Comparison of ENCODE assay signal across 17 cellular contexts in genomic region chr10:52703451-52703850, GRCh38.
DNase-seq lines count a peak whose midpoint lies in the region; ATAC-seq, FAIRE-seq and TF ChIP-seq lines count a peak whose summit lies in the region.
"Had no signal": no experiment of that assay in that cellular context is flagged by ENCODE, and none has a peak within 500 bp of the region (broad histone marks: within the 10 kb centered on the region; RNA-seq: fewer than 3 reads in every experiment).

No MANE protein-coding gene starts in this region.

- H3K9me3 Mint-ChIP-seq in HFFc6: no peaks in the 10 kb centered on the region

- TF ChIP-seq CTCF in HFFc6 (IDR thresholded peaks at IDR 0.05) (no peak), endothelial cell of umbilical vein (IDR thresholded peaks at IDR 0.05; ENCODE audit: extremely low read depth in 1 of 2, insufficient read depth in 1 of 2, low read depth in 1 of 2, low read length in 2 of 2) (no peak)

- peak overlapping the region; percentile 88 for H2AFZ ChIP-seq in endothelial cell of umbilical vein (ENCODE audit: low read depth, low read length)

- H3K4me3 ChIP-seq in SK-N-MC (peak overlapping the region; percentile 45; the same call in 1 of the 2 replicates), endothelial cell of umbilical vein (replicated peaks in 1 of 3; ENCODE audit: insufficient read depth in 1 of 3, low read depth in 1 of 3, low read length in 3 of 3) (no peak overlapping the region)

- H3K36me3 Mint-ChIP-seq in HFFc6 (ENCODE audit: low read depth): no peaks in the 10 kb centered on the region

- TSS peak; percentile 37 for BruUV-seq in endothelial cell of umbilical vein (replicated peaks; lab: Mats Ljungman, UMichigan)

- ATAC-seq in HG03342 (IDR thresholded peaks at IDR 0.05; ENCODE audit: unreplicated experiment): no peak
- ATAC-seq: HCT116 had no signal

- peak overlapping the region; percentile 45 for H3K4me2 ChIP-seq in endothelial cell of umbilical vein (ENCODE audit: insufficient read depth, low read length)

- peaks cover 48% of the 10 kb centered on the region for H3K4me1 Mint-ChIP-seq in HFFc6 (ENCODE audit: low read depth)

- H3K27ac Mint-ChIP-seq in HFFc6: peak overlapping the region; percentile 71; the same call in 1 of the 2 replicates

- H3K27me3 Mint-ChIP-seq in HFFc6 (ENCODE audit: insufficient read depth): peaks cover 2% of the 10 kb centered on the region; the same call in 1 of the 2 replicates

- POLR2A ChIA-PET in endothelial cell of umbilical vein (lab: Charles Lee): no interaction called here

- H3K36me3 ChIP-seq in SK-N-MC (ENCODE audit: insufficient read depth, low read length) (no peaks in the 10 kb centered on the region), endothelial cell of umbilical vein (ENCODE audit: control insufficient read depth in 2 of 2, extremely low read depth in 1 of 2, insufficient read depth in 2 of 2, low read length in 2 of 2) (no peaks in the 10 kb centered on the region)

- H3K27ac ChIP-seq in SK-N-MC: no peak overlapping the region
- peak overlapping the region; percentile 52 for H3K27ac ChIP-seq in endothelial cell of umbilical vein (ENCODE audit: insufficient read depth, low read depth, low read length)

- no peaks in the 10 kb centered on the region for H4K20me1 ChIP-seq in endothelial cell of umbilical vein (replicated peaks; ENCODE audit: control insufficient read depth, extremely low read depth, insufficient read depth, low read length)

- H3K4me1 ChIP-seq in endothelial cell of umbilical vein (ENCODE audit: control insufficient read depth, extremely low read depth, insufficient read depth, low read length): peaks cover 14% of the 10 kb centered on the region

- CTCF ChIA-PET in endothelial cell of umbilical vein (lab: Charles Lee): no interaction called here

- DNase-seq in HFFc6: no peak
- DNase-seq in SK-N-MC (ENCODE audit: low read depth, low spot score): no peak
- no peak for DNase-seq in endothelial cell of umbilical vein (ENCODE audit: low read depth, low spot score)
- no peak for DNase-seq in urothelium cell line (ENCODE audit: low spot score)
- DNase-seq in NCI-H345 (lab: John Stamatoyannopoulos, UW): no peak
- no peak for DNase-seq in germinal center (ENCODE audit: low spot score)
- DNase-seq: C1 segment of cervical spinal cord, NCI-H146, NCI-H2227 treated with DMSO at 0.1 percent for 48 hours, NCI-H526, Right ventricle myocardium superior, SW 1271 had no signal

- peak overlapping the region; percentile 56 for H3K4me3 Mint-ChIP-seq in HFFc6

- intact Hi-C loops in endothelial cell of umbilical vein (cut with micrococcal nuclease): no loop called here

- FAIRE-seq in endothelial cell of umbilical vein (lab: Jason Lieb, UNC) (no peak), urothelium cell line (lab: Jason Lieb, UNC) (no peak)
- FAIRE-seq: G401.6, GM12891, GM19239 had no signal

- dilution Hi-C loops in endothelial cell of umbilical vein (cut with MboI; ENCODE audit: extremely low pct_ligation_motif_present, low sequenced_read_pairs): no loop called here

- H3K9me3 ChIP-seq in SK-N-MC (ENCODE audit: low read depth, low read length) (no peaks in the 10 kb centered on the region), endothelial cell of umbilical vein (replicated peaks; ENCODE audit: control insufficient read depth, insufficient read depth, low read length) (no peaks in the 10 kb centered on the region)

- no peaks in the 10 kb centered on the region for H3K9me1 ChIP-seq in endothelial cell of umbilical vein (replicated peaks; ENCODE audit: control insufficient read depth, extremely low read depth, insufficient read depth, low read length)

- H3K9ac ChIP-seq in SK-N-MC (ENCODE audit: insufficient read length) (no peak overlapping the region), endothelial cell of umbilical vein (replicated peaks; ENCODE audit: extremely low read depth, insufficient read depth, low read length) (peak overlapping the region; percentile 34)

- no peak for TF ChIP-seq POLR2A in endothelial cell of umbilical vein (IDR thresholded peaks at IDR 0.05; ENCODE audit: low read depth, low read length)

- no peaks in the 10 kb centered on the region for H3K27me3 ChIP-seq in endothelial cell of umbilical vein (ENCODE audit: control insufficient read depth in 2 of 2, insufficient read depth in 2 of 2, low read length in 2 of 2)

- no peaks in the 10 kb centered on the region for H3K79me2 ChIP-seq in endothelial cell of umbilical vein (ENCODE audit: control insufficient read depth, insufficient read depth, low read length)

TF ChIP-seq in endothelial cell of umbilical vein, 7 proteins besides CTCF, POLR2A, EP300 and RAD21:
- TF ChIP-seq FOS (IDR thresholded peaks at IDR 0.05; ENCODE audit: borderline replicate concordance, insufficient read depth, low read length) (no peak), MAX (IDR thresholded peaks at IDR 0.05; ENCODE audit: insufficient read depth, insufficient read length) (no peak), EZH2 (IDR thresholded peaks at IDR 0.05; ENCODE audit: borderline replicate concordance, low read depth, low read length, severe bottlenecking) (no peak), POLR2AphosphoS5 (IDR thresholded peaks at IDR 0.05; ENCODE audit: insufficient read depth, low read depth, low read length) (no peak), JUN (IDR thresholded peaks at IDR 0.05; ENCODE audit: borderline replicate concordance, insufficient read depth, insufficient read length, low read depth) (no peak), MYC (IDR thresholded peaks at IDR 0.05; ENCODE audit: low read depth, low read length) (no peak), GATA2 (IDR thresholded peaks at IDR 0.05; ENCODE audit: insufficient read depth, insufficient read length, low read depth, low read length) (no peak)
